ENCODE assay signal across 10 cellular contexts in the genomic region with DNA sequence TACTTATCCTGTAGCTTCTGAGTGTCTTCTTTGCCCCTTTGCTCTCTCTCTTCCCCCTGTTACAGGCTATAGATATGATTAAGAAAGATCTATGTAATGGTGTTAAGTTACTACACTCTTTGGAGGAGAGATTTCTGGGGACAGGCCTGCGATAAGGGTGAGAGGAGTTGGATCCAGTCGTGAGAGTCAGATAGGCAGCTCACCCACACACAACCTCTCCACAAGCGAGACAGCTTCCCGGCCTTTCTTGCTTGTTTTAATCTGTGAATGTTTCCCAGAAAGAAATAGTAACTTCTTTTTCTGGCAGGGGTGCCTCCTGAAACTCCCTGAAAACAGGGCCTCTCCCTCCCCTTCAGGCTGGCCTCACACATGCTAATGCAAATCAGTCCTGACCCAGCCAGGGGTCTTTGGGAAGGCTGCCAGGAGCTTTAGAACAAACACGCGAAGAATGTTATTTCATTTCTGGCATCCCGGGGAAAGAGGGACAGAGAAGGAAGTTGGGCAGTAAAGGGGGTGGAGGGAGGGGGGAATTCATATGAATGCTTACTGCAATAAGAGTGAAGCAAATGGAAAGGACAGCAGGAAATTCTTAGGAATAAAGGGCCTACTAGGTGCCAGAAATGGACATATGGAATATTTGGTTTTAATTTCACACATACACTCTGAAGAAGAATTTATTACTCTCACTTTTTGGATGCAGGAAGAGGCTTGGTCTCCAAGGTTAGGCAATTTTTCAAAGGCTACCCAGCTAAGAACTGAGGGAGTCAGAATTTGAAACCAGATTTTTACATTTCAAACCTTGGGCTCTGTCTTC.
A peak's percentile ranks its signal among the peaks of the same experiment; 100 is the strongest.
DNase-seq lines count a peak whose midpoint lies in the region; ATAC-seq and TF ChIP-seq lines count a peak whose summit lies in the region.
"Had no signal": no experiment of that assay in that cellular context is flagged by ENCODE, and none has a peak within 500 bp of the region (broad histone marks: within the 10 kb centered on the region; RNA-seq: fewer than 3 reads in every experiment).

No MANE protein-coding gene starts in this region.

- no peaks in the 10 kb centered on the region for H3K36me3 ChIP-seq in mucosa of descending colon (ENCODE audit: low read depth)

- ATAC-seq in left cardiac atrium (peak; percentile 79 to 88), mucosa of descending colon (no peak), HG03469 (IDR thresholded peaks at IDR 0.05; ENCODE audit: unreplicated experiment) (no peak)
- ATAC-seq: natural killer cell treated with Interleukin-12 subunit alpha and Interleukin-12 subunit beta and Interleukin-15 and Interleukin-18, amount 100 ng/mL, for 72 hours had no signal

- DNase-seq in ELF-1 (ENCODE audit: low read depth, low spot score) (peak; percentile 89), amniotic epithelial cell (ENCODE audit: low read depth) (peak; percentile 65), left cardiac atrium (peak; percentile 65), non-pigmented ciliary epithelial cell (ENCODE audit: low read depth) (peak; percentile 32), mucosa of descending colon (no peak), activated gamma-delta T cell treated with Interleukin-2 at 50 U/mL for 16 hours (no peak), NCI-H748 treated with DMSO at 0.1 percent for 48 hours (lab: John Stamatoyannopoulos, UW) (no peak)
- DNase-seq: activated CD4-positive, alpha-beta T cell treated with anti-CD3 and anti-CD28 coated beads, Interleukin-2, amount 50 U/mL, for 4 hours had no signal

- no peak for TF ChIP-seq CTCF in mucosa of descending colon (IDR thresholded peaks at IDR 0.05)

- no peaks in the 10 kb centered on the region for H3K9me3 ChIP-seq in mucosa of descending colon

- H3K4me1 ChIP-seq in mucosa of descending colon (ENCODE audit: low read depth) = no peaks in the 10 kb centered on the region

- intact Hi-C loops in left cardiac atrium (cut with DNase I) (no loop called here), mucosa of descending colon (cut with DNase I, micrococcal nuclease) (no loop called here)

- no peak overlapping the region for H3K4me3 ChIP-seq in mucosa of descending colon

Comparison
In these comparisons a context has a peak if more than half of its experiments do, and no peak if none do; other contexts are left out.
1. DNase-seq: peak in ELF-1 (single experiment), amniotic epithelial cell (single experiment), left cardiac atrium (single experiment) and non-pigmented ciliary epithelial cell (single experiment); none in mucosa of descending colon (0 of 3), activated gamma-delta T cell treated with Interleukin-2 at 50 U/mL for 16 hours (single experiment) and NCI-H748 treated with DMSO at 0.1 percent for 48 hours (single experiment).
2. ATAC-seq: peak in left cardiac atrium (2 of 2); none in mucosa of descending colon (single experiment) and HG03469 (single experiment).